ENCODE assay signal across 8 cellular contexts in genomic region chr3:23810342-23811116, GRCh38. TPM values are rescaled to one million over a fixed set of nuclear protein-coding genes. Genes with fewer than 3 reads are reported as not detected.
DNase-seq lines count a peak whose midpoint lies in the region; ATAC-seq, FAIRE-seq and TF ChIP-seq lines count a peak whose summit lies in the region.

No MANE protein-coding gene starts in this region.

- H3K9me3 ChIP-seq in neural cell (ENCODE audit: low read length), result no peaks in the 10 kb centered on the region
- no peaks in the 10 kb centered on the region for H3K9me3 ChIP-seq in uterus

- no peaks in the 10 kb centered on the region for H3K9me2 ChIP-seq in neural cell (ENCODE audit: insufficient read depth, low read length)

- no peak overlapping the region for H2AFZ ChIP-seq in neural cell (ENCODE audit: low read depth, low read length)

- peak overlapping the region; percentile 5 for H3K4me2 ChIP-seq in neural cell (ENCODE audit: low read length)

- TF ChIP-seq POLR2A in GM12892 (IDR thresholded peaks at IDR 0.05; ENCODE audit: low read depth, low read length), result peak; percentile 54
- no peak for TF ChIP-seq POLR2A in uterus (IDR thresholded peaks at IDR 0.05)

- H3K27me3 ChIP-seq in foreskin keratinocyte (no peaks in the 10 kb centered on the region), neural cell (ENCODE audit: insufficient read depth, low read depth, low read length) (peaks cover 8% of the 10 kb centered on the region), uterus (no peaks in the 10 kb centered on the region)

- H4K20me1 ChIP-seq in neural cell (ENCODE audit: insufficient read depth), result no peaks in the 10 kb centered on the region

- intact Hi-C loops in uterus (cut with DNase I; ENCODE audit: low total_unique reads), result no loop called here

- H3K9ac ChIP-seq in neural cell (ENCODE audit: low read length), result peak overlapping the region; percentile 45

- DNase-seq in GM12892 (ENCODE audit: insufficient read length) (no peak), OCI-M1 (lab: John Stamatoyannopoulos, UW) (peak; percentile 77), foreskin keratinocyte (no peak), uterus (peak; percentile 39 to 52), H4 (ENCODE audit: low spot score) (no peak)
- peak; percentile 21 for DNase-seq in activated gamma-delta T cell treated with anti-CD3 and anti-CD28 coated beads, Interleukin-2, amount 50 U/mL, for 16 hours (ENCODE audit: low read depth)

- no peaks in the 10 kb centered on the region for H3F3A ChIP-seq in neural cell (ENCODE audit: insufficient read depth, low read length, poor library complexity, severe bottlenecking)

- FAIRE-seq in GM12892 (lab: Jason Lieb, UNC), result peak; percentile 90

- no peak for TF ChIP-seq EP300 in neural cell (conservative IDR thresholded peaks at IDR 0.05; ENCODE audit: poor library complexity, severe bottlenecking)

- peaks cover 27% of the 10 kb centered on the region for H3K79me2 ChIP-seq in neural cell (replicated peaks; ENCODE audit: insufficient read depth, low read length)

- peak overlapping the region; percentile 80 for H3K27ac ChIP-seq in foreskin keratinocyte
- H3K27ac ChIP-seq in neural cell (ENCODE audit: low read length), result no peak overlapping the region
- H3K27ac ChIP-seq in uterus, result peak overlapping the region; percentile 81 to 90

- peak; percentile 28 for ATAC-seq in HG02763 (IDR thresholded peaks at IDR 0.05; ENCODE audit: unreplicated experiment)
- peak; percentile 62 for ATAC-seq in foreskin keratinocyte

- no peaks in the 10 kb centered on the region for H3K36me3 ChIP-seq in neural cell (ENCODE audit: insufficient read depth, low read length)
- H3K36me3 ChIP-seq in uterus, result no peaks in the 10 kb centered on the region

- TF ChIP-seq RAD21 in neural cell (conservative IDR thresholded peaks at IDR 0.05), result no peak

- TF ChIP-seq CTCF in foreskin keratinocyte (conservative IDR thresholded peaks at IDR 0.05) (peak; percentile 26), neural cell (IDR thresholded peaks at IDR 0.05; ENCODE audit: poor library complexity, severe bottlenecking) (no peak), uterus (IDR thresholded peaks at IDR 0.05) (no peak)

- H3K4me1 ChIP-seq in foreskin keratinocyte, result peaks cover 18% of the 10 kb centered on the region
- no peaks in the 10 kb centered on the region for H3K4me1 ChIP-seq in uterus

- H3K4me3 ChIP-seq in neural cell (ENCODE audit: low read length) (peak overlapping the region; percentile 66), uterus (peak overlapping the region; percentile 48 to 64)

TF ChIP-seq in neural cell, 6 proteins besides CTCF, POLR2A, EP300 and RAD21:
- TF ChIP-seq MXI1 (conservative IDR thresholded peaks at IDR 0.05; ENCODE audit: poor library complexity, severe bottlenecking) (no peak), SMC3 (conservative IDR thresholded peaks at IDR 0.05; ENCODE audit: poor library complexity) (no peak), TAF1 (IDR thresholded peaks at IDR 0.05; ENCODE audit: low read depth) (no peak), REST (IDR thresholded peaks at IDR 0.05; ENCODE audit: borderline replicate concordance) (no peak), POLR2AphosphoS5 (IDR thresholded peaks at IDR 0.05) (no peak), EZH2 (IDR thresholded peaks at IDR 0.05; ENCODE audit: borderline replicate concordance, insufficient read depth, low read length, poor library complexity, severe bottlenecking) (no peak)

RNA-seq across cellular contexts. Expression of gene UBE2E1, which starts 4.8 kb away (rescaled TPM):
- polyA plus RNA-seq in GM12892 (2012; ENCODE audit: missing spikeins), result 277 TPM
- total RNA-seq in foreskin keratinocyte (91.8 and 97.3 TPM in 2 replicates), uterus (100 to 1,000 TPM in 2 of 4 donors, 10 to 100 TPM in 2; 67.9 to 158 (median 95.7) TPM)
- polyA plus RNA-seq in foreskin keratinocyte (88.1 and 93.4 TPM in 2 replicates), neural cell (133 and 157 TPM in 2 replicates)
- polyA minus RNA-seq in neural cell, result 77.4 and 93.8 TPM in 2 replicates
- 62.5 and 81.4 TPM in 2 replicates for total RNA-seq in H4 (2014; rRNA removed; shearing (Covaris generic))

Comparison
In these comparisons a context has a peak if more than half of its experiments do, and no peak if none do; other contexts are left out.
1. DNase-seq: peak in OCI-M1 (single experiment), activated gamma-delta T cell treated with anti-CD3 and anti-CD28 coated beads, Interleukin-2, amount 50 U/mL, for 16 hours (single experiment) and uterus (2 of 2); none in GM12892 (single experiment), foreskin keratinocyte (0 of 2) and H4 (single experiment).